ENCODE assay signal across 1 cellular context in the genomic region with DNA sequence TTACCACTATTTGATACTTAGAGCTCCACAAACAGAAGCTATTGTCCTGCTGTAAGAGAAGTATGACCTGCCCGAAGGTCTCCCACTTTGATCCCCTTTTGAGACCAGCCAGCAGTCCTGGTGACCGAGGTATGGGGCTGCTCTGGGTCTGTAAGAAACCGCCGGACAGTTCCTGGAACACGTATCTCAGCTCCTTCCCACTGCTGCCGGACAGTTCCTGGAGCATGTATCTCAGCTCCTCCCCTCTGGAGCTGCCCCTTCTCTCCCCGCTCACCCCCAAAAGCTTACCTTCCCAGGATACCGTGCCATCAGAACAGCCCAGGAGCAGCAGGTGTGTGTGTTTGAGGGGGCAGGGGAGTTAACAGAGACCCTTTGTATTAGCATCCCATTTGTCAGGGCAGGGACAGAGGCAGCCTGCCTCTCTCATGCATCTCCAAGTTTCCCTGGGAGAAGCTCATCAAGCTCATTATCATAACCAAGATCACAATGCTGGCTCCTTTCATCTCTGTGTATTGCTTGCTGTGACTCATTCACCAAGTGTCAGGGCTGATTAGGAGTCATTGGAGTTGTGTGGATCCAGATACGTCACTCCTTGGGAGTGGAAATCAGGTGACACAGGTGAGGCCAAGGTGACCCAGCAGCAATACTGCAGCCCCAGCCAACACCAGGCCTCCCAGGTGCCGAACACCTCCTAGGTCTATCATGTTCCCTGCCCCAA.
TF ChIP-seq lines count a peak whose summit lies in the region.

No MANE protein-coding gene starts in this region.

TF ChIP-seq in IMR-90, 13 proteins besides CTCF, POLR2A, EP300 and RAD21:
- TF ChIP-seq, protein P1, sequence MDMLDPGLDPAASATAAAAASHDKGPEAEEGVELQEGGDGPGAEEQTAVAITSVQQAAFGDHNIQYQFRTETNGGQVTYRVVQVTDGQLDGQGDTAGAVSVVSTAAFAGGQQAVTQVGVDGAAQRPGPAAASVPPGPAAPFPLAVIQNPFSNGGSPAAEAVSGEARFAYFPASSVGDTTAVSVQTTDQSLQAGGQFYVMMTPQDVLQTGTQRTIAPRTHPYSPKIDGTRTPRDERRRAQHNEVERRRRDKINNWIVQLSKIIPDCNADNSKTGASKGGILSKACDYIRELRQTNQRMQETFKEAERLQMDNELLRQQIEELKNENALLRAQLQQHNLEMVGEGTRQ (IDR thresholded peaks at IDR 0.05; ENCODE audit: low read depth, low read length): no peak
- no peak for TF ChIP-seq NFE2L2 (IDR thresholded peaks at IDR 0.05; ENCODE audit: low read depth, low read length)
- TF ChIP-seq CEBPB (IDR thresholded peaks at IDR 0.05; ENCODE audit: low read depth, low read length): no peak
- no peak for TF ChIP-seq CHD1 (IDR thresholded peaks at IDR 0.05; ENCODE audit: low read depth, low read length)
- TF ChIP-seq BHLHE40 (IDR thresholded peaks at IDR 0.05; ENCODE audit: low read depth, low read length): no peak
- TF ChIP-seq MAZ (IDR thresholded peaks at IDR 0.05; ENCODE audit: borderline replicate concordance, low read depth, low read length): no peak
- TF ChIP-seq RCOR1 (IDR thresholded peaks at IDR 0.05; ENCODE audit: insufficient replicate concordance, low read length): no peak
- TF ChIP-seq RFX5 (IDR thresholded peaks at IDR 0.05; ENCODE audit: low read depth, low read length): no peak
- TF ChIP-seq MXI1 (IDR thresholded peaks at IDR 0.05; ENCODE audit: borderline replicate concordance, low read depth, low read length): no peak
- TF ChIP-seq, protein P2, sequence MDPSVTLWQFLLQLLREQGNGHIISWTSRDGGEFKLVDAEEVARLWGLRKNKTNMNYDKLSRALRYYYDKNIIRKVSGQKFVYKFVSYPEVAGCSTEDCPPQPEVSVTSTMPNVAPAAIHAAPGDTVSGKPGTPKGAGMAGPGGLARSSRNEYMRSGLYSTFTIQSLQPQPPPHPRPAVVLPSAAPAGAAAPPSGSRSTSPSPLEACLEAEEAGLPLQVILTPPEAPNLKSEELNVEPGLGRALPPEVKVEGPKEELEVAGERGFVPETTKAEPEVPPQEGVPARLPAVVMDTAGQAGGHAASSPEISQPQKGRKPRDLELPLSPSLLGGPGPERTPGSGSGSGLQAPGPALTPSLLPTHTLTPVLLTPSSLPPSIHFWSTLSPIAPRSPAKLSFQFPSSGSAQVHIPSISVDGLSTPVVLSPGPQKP (IDR thresholded peaks at IDR 0.05; ENCODE audit: borderline replicate concordance, low read depth, low read length): no peak
- no peak for TF ChIP-seq MAFK (IDR thresholded peaks at IDR 0.05; ENCODE audit: low read depth, low read length)
- no peak for TF ChIP-seq FOS (IDR thresholded peaks at IDR 0.05; ENCODE audit: low read depth, low read length)
- no peak for TF ChIP-seq SMC3 (IDR thresholded peaks at IDR 0.05; ENCODE audit: low read depth, low read length)
TF ChIP-seq in IMR-90: peak in this region for 0.
